Comparison of ENCODE assay signal across 1 cellular context in genomic region chr22:46848227-46848626, GRCh38.
TF ChIP-seq lines count a peak whose summit lies in the region.

No MANE protein-coding gene starts in this region.

TF ChIP-seq in GM23338, 12 proteins besides CTCF, POLR2A, EP300 and RAD21 (continued from another document):
- TF ChIP-seq ZNF462 (CRISPR knock-in tag; IDR thresholded peaks at IDR 0.05): no peak
- no peak for TF ChIP-seq ZNF114 (CRISPR knock-in tag; IDR thresholded peaks at IDR 0.05)
- TF ChIP-seq CREB1 (CRISPR knock-in tag; IDR thresholded peaks at IDR 0.05; ENCODE audit: low read depth): no peak
- TF ChIP-seq ETS1 (IDR thresholded peaks at IDR 0.05): no peak
- no peak for TF ChIP-seq EZH2 (IDR thresholded peaks at IDR 0.05; ENCODE audit: low read depth, unreplicated experiment)
- no peak for TF ChIP-seq ZNF331 (CRISPR knock-in tag; IDR thresholded peaks at IDR 0.05; ENCODE audit: low read depth)
- no peak for TF ChIP-seq NANOG (IDR thresholded peaks at IDR 0.05; ENCODE audit: borderline replicate concordance)
- no peak for TF ChIP-seq POLR2AphosphoS5 (IDR thresholded peaks at IDR 0.05; ENCODE audit: low read depth)
- TF ChIP-seq STAT1 (IDR thresholded peaks at IDR 0.05; ENCODE audit: unreplicated experiment): no peak
- TF ChIP-seq JUNB (IDR thresholded peaks at IDR 0.05; ENCODE audit: unreplicated experiment): no peak
